ENCODE assay signal across 2 cellular contexts in the genomic region with DNA sequence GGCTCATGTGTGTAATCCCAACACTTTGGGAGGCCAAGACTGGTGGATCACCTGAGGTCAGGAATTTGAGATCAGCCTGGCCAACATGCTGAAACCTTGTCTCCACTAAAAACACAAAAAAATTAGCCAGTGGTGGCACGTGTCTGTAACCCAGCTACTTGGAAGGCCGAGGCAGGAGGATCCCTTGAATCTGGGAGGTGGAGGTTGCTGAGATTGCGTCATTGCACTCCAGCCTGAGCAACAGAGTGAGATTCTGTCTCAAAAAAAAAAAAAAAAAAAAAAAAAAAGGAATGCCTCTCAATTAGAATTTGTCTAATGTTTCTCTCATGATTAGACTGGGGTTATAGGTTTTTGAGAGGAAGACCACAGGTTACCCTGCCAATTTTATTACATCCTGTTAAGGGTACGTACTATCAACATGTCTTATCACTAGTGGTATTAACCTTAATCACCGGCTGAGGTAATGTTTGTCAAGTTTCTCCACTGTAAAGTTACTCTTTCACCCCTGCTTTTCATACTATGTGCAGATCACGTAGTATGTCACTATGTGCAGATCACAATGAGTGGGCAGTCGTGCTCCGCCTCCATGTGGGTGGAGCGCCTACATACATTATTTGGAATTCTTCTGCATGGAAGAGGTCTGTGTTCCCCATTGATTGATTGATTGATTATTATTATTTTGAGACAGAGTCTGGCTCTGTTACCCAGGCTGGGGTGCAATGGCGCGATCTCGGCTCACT.
TF ChIP-seq lines count a peak whose summit lies in the region.

No MANE protein-coding gene starts in this region.

TF ChIP-seq in HEK293T, 16 proteins besides CTCF, POLR2A, EP300 and RAD21:
- TF ChIP-seq ZNF384 (IDR thresholded peaks at IDR 0.05) (0 out of 2 replicates have a peak, but pooled peaks have one; percentile 18), FOXA1 (IDR thresholded peaks at IDR 0.05) (no peak), FOXK2 (IDR thresholded peaks at IDR 0.05) (no peak), HDGF (IDR thresholded peaks at IDR 0.05; ENCODE audit: borderline replicate concordance) (no peak)

TF ChIP-seq in K562, 482 proteins besides CTCF, POLR2A, EP300 and RAD21:
- TF ChIP-seq, protein P1, sequence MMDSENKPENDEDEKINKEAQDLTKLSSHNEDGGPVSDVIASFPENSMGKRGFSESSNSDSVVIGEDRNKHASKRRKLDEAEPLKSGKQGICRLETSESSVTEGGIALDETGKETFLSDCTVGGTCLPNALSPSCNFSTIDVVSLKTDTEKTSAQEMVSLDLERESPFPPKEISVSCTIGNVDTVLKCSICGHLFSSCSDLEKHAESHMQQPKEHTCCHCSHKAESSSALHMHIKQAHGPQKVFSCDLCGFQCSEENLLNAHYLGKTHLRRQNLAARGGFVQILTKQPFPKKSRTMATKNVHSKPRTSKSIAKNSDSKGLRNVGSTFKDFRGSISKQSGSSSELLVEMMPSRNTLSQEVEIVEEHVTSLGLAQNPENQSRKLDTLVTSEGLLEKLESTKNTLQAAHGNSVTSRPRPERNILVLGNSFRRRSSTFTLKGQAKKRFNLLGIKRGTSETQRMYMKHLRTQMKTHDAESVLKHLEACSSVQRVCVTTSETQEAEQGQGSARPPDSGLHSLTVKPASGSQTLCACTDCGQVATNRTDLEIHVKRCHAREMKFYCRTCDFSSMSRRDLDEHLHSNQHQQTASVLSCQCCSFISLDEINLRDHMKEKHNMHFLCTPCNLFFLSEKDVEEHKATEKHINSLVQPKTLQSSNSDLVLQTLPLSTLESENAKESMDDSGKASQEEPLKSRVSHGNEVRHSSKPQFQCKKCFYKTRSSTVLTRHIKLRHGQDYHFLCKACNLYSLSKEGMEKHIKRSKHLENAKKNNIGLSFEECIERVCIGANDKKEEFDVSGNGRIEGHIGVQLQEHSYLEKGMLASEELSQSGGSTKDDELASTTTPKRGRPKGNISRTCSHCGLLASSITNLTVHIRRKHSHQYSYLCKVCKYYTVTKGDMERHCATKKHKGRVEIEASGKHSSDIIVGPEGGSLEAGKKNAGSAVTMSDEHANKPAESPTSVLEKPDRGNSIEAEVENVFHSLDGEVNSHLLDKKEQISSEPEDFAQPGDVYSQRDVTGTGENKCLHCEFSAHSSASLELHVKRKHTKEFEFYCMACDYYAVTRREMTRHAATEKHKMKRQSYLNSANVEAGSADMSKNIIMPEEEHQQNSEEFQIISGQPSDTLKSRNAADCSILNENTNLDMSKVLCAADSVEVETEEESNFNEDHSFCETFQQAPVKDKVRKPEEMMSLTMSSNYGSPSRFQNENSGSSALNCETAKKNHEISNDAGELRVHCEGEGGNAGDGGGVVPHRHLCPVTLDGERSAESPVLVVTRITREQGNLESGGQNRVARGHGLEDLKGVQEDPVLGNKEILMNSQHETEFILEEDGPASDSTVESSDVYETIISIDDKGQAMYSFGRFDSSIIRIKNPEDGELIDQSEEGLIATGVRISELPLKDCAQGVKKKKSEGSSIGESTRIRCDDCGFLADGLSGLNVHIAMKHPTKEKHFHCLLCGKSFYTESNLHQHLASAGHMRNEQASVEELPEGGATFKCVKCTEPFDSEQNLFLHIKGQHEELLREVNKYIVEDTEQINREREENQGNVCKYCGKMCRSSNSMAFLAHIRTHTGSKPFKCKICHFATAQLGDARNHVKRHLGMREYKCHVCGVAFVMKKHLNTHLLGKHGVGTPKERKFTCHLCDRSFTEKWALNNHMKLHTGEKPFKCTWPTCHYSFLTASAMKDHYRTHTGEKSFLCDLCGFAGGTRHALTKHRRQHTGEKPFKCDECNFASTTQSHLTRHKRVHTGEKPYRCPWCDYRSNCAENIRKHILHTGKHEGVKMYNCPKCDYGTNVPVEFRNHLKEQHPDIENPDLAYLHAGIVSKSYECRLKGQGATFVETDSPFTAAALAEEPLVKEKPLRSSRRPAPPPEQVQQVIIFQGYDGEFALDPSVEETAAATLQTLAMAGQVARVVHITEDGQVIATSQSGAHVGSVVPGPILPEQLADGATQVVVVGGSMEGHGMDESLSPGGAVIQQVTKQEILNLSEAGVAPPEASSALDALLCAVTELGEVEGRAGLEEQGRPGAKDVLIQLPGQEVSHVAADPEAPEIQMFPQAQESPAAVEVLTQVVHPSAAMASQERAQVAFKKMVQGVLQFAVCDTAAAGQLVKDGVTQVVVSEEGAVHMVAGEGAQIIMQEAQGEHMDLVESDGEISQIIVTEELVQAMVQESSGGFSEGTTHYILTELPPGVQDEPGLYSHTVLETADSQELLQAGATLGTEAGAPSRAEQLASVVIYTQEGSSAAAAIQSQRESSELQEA (IDR thresholded peaks at IDR 0.05; ENCODE audit: low read depth) = no peak
- TF ChIP-seq ZNF384 (IDR thresholded peaks at IDR 0.05; ENCODE audit: low read depth, low read length) = 0 out of 2 replicates have a peak, but pooled peaks have one; percentile 31
- TF ChIP-seq RBM34 (IDR thresholded peaks at IDR 0.05; ENCODE audit: borderline replicate concordance, insufficient read depth, low read length) = no peak
- TF ChIP-seq GABPA (tag; conservative IDR thresholded peaks at IDR 0.05; ENCODE audit: low read depth) = no peak
- no peak for TF ChIP-seq SNRNP70 (optimal IDR thresholded peaks at IDR 0.05; ENCODE audit: low read depth, low read length)
- TF ChIP-seq SREBF2 (CRISPR knock-in tag; IDR thresholded peaks at IDR 0.05) = no peak
- TF ChIP-seq, protein P2, sequence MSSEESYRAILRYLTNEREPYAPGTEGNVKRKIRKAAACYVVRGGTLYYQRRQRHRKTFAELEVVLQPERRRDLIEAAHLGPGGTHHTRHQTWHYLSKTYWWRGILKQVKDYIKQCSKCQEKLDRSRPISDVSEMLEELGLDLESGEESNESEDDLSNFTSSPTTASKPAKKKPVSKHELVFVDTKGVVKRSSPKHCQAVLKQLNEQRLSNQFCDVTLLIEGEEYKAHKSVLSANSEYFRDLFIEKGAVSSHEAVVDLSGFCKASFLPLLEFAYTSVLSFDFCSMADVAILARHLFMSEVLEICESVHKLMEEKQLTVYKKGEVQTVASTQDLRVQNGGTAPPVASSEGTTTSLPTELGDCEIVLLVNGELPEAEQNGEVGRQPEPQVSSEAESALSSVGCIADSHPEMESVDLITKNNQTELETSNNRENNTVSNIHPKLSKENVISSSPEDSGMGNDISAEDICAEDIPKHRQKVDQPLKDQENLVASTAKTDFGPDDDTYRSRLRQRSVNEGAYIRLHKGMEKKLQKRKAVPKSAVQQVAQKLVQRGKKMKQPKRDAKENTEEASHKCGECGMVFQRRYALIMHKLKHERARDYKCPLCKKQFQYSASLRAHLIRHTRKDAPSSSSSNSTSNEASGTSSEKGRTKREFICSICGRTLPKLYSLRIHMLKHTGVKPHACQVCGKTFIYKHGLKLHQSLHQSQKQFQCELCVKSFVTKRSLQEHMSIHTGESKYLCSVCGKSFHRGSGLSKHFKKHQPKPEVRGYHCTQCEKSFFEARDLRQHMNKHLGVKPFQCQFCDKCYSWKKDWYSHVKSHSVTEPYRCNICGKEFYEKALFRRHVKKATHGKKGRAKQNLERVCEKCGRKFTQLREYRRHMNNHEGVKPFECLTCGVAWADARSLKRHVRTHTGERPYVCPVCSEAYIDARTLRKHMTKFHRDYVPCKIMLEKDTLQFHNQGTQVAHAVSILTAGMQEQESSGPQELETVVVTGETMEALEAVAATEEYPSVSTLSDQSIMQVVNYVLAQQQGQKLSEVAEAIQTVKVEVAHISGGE (CRISPR knock-in tag; IDR thresholded peaks at IDR 0.05) = no peak
- TF ChIP-seq ZC3H4 (CRISPR knock-in tag; IDR thresholded peaks at IDR 0.05; ENCODE audit: borderline replicate concordance) = no peak
- TF ChIP-seq EGR1 (conservative IDR thresholded peaks at IDR 0.05) = 0 out of 2 replicates have a peak, but pooled peaks have one; percentile 17
- no peak for TF ChIP-seq NFE2 (IDR thresholded peaks at IDR 0.05; ENCODE audit: low read depth)
- peak; percentile 67 for TF ChIP-seq CEBPG (CRISPR knock-in tag; IDR thresholded peaks at IDR 0.05)
- peak; percentile 32 to 64; a peak in 2 of 4 replicates for TF ChIP-seq CEBPG (tag; conservative IDR thresholded peaks at IDR 0.05 in 1 of 2, IDR thresholded peaks at IDR 0.05 in 1 of 2)
- TF ChIP-seq CEBPB (tag; IDR thresholded peaks at IDR 0.05) = peak; percentile 77
- TF ChIP-seq, protein P3, sequence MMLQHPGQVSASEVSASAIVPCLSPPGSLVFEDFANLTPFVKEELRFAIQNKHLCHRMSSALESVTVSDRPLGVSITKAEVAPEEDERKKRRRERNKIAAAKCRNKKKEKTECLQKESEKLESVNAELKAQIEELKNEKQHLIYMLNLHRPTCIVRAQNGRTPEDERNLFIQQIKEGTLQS (IDR thresholded peaks at IDR 0.05) = peak; percentile 62
- TF ChIP-seq, protein P3 (CRISPR knock-in tag; conservative IDR thresholded peaks at IDR 0.05) = no peak
- TF ChIP-seq PHF21A (IDR thresholded peaks at IDR 0.05; ENCODE audit: borderline replicate concordance, low read depth) = no peak
- TF ChIP-seq HSF4 (CRISPR knock-in tag; IDR thresholded peaks at IDR 0.05; ENCODE audit: borderline replicate concordance) = no peak
- no peak for TF ChIP-seq SIRT6 (IDR thresholded peaks at IDR 0.05; ENCODE audit: low read depth, low read length)
